Comparison of ENCODE assay signal across 11 cellular contexts in genomic region chr7:77684030-77684429, GRCh38. TPM values are rescaled to one million over a fixed set of nuclear protein-coding genes. Genes with fewer than 3 reads are reported as not detected.
DNase-seq lines count a peak whose midpoint lies in the region; ATAC-seq and TF ChIP-seq lines count a peak whose summit lies in the region.
"Had no signal": no experiment of that assay in that cellular context is flagged by ENCODE, and none has a peak within 500 bp of the region (broad histone marks: within the 10 kb centered on the region; RNA-seq: fewer than 3 reads in every experiment).

No MANE protein-coding gene starts in this region.

- H3K36me3 ChIP-seq in colonic mucosa (no peaks in the 10 kb centered on the region), smooth muscle cell (ENCODE audit: low read depth) (no peaks in the 10 kb centered on the region)

- H3K79me2 ChIP-seq in smooth muscle cell (ENCODE audit: low read depth) = peaks cover 19% of the 10 kb centered on the region

- peaks cover 22% of the 10 kb centered on the region for H4K20me1 ChIP-seq in smooth muscle cell (ENCODE audit: low read depth)

- H3K9me3 Mint-ChIP-seq in activated T-helper 17 cell treated with anti-CD3 and anti-CD28 coated beads, Interleukin-2, amount 50 U/mL, for 72 hours = no peaks in the 10 kb centered on the region
- H3K9me3 Mint-ChIP-seq: brain had no signal

- no peak for TF ChIP-seq CTCF in colonic mucosa (IDR thresholded peaks at IDR 0.05)
- TF ChIP-seq CTCF in smooth muscle cell (IDR thresholded peaks at IDR 0.05; ENCODE audit: borderline replicate concordance, insufficient read depth, poor library complexity, severe bottlenecking) = no peak

- H3K9me3 ChIP-seq in colonic mucosa = no peaks in the 10 kb centered on the region
- no peaks in the 10 kb centered on the region for H3K9me3 ChIP-seq in smooth muscle cell (replicated peaks; ENCODE audit: low read depth)
- H3K9me3 ChIP-seq in T-helper 17 cell (ENCODE audit: control insufficient read depth, low read length, poor library complexity, severe bottlenecking) = no peaks in the 10 kb centered on the region
- H3K9me3 ChIP-seq: vagina had no signal

- H3K4me1 Mint-ChIP-seq in T-helper 17 cell = peaks cover 18% of the 10 kb centered on the region
- H3K4me1 Mint-ChIP-seq in activated T-helper 17 cell treated with anti-CD3 and anti-CD28 coated beads, Interleukin-2, amount 50 U/mL, for 72 hours = peaks cover 20% of the 10 kb centered on the region

- ATAC-seq in T-helper 17 cell = no peak
- ATAC-seq in activated T-helper 17 cell treated with anti-CD3 and anti-CD28 coated beads, Interleukin-2, amount 50 U/mL, for 72 hours (replicated peaks) = no peak
- ATAC-seq in GM18498 (IDR thresholded peaks at IDR 0.05; ENCODE audit: unreplicated experiment) = no peak

- H3K4me1 ChIP-seq in colonic mucosa (peaks cover 15% of the 10 kb centered on the region), smooth muscle cell (ENCODE audit: low read depth) (no peaks in the 10 kb centered on the region)

- H3K4me3 ChIP-seq in colonic mucosa = no peak overlapping the region
- H3K4me3 ChIP-seq in smooth muscle cell = no peak overlapping the region
- H3K4me3 ChIP-seq: vagina had no signal

- H3K9ac ChIP-seq in colonic mucosa (ENCODE audit: low read depth in 2 of 2, low read length in 2 of 2) = peak overlapping the region in 1 of 2 donors; percentile 39
- H3K9ac ChIP-seq in smooth muscle cell (ENCODE audit: low read depth) = no peak overlapping the region

- no peak overlapping the region for H2AFZ ChIP-seq in smooth muscle cell (ENCODE audit: low read depth)

- peaks cover 6% of the 10 kb centered on the region for H3K36me3 Mint-ChIP-seq in T-helper 17 cell (ENCODE audit: low read depth)
- H3K36me3 Mint-ChIP-seq in activated T-helper 17 cell treated with anti-CD3 and anti-CD28 coated beads, Interleukin-2, amount 50 U/mL, for 72 hours (ENCODE audit: low read depth) = peaks cover 28% of the 10 kb centered on the region

- H3F3A ChIP-seq in smooth muscle cell (ENCODE audit: low read depth) = peaks cover 4% of the 10 kb centered on the region

- H3K4me3 Mint-ChIP-seq in T-helper 17 cell = no peak overlapping the region
- no peak overlapping the region for H3K4me3 Mint-ChIP-seq in activated T-helper 17 cell treated with anti-CD3 and anti-CD28 coated beads, Interleukin-2, amount 50 U/mL, for 72 hours

- no peak overlapping the region for H3K4me2 ChIP-seq in smooth muscle cell

- H3K27me3 Mint-ChIP-seq in T-helper 17 cell = no peaks in the 10 kb centered on the region
- no peaks in the 10 kb centered on the region for H3K27me3 Mint-ChIP-seq in activated T-helper 17 cell treated with anti-CD3 and anti-CD28 coated beads, Interleukin-2, amount 50 U/mL, for 72 hours
- H3K27me3 Mint-ChIP-seq: brain had no signal

- H3K27ac ChIP-seq in colonic mucosa (no peak overlapping the region), smooth muscle cell (ENCODE audit: low read depth) (peak overlapping the region; percentile 55)
- H3K27ac ChIP-seq: vagina had no signal

- H3K27ac Mint-ChIP-seq in T-helper 17 cell = no peak overlapping the region
- H3K27ac Mint-ChIP-seq in activated T-helper 17 cell treated with anti-CD3 and anti-CD28 coated beads, Interleukin-2, amount 50 U/mL, for 72 hours = no peak overlapping the region

- WGBS in smooth muscle cell (ENCODE audit: low lambda C conversion rate) = 36% methylated on average over 9 of the region's 9 CpGs

- H3K27me3 ChIP-seq in colonic mucosa (no peaks in the 10 kb centered on the region), smooth muscle cell (ENCODE audit: low read depth) (no peaks in the 10 kb centered on the region)
- H3K27me3 ChIP-seq: vagina had no signal

- DNase-seq in HS-5 (ENCODE audit: low read depth) (peak; percentile 73), colonic mucosa (peak; percentile 16), iPS DF 19.7 (ENCODE audit: low read depth, low spot score) (peak; percentile 85), smooth muscle cell (lab: John Stamatoyannopoulos, UW; ENCODE audit: unreplicated experiment) (no peak), T-helper 17 cell (no peak)
- DNase-seq in activated effector memory CD4-positive, alpha-beta T cell treated with Interleukin-2 at 50 U/mL for 16 hours = no peak
- DNase-seq: activated CD4-positive, alpha-beta T cell treated with anti-CD3 and anti-CD28 coated beads, Interleukin-2, amount 50 U/mL, for 4 hours had no signal

- intact Hi-C loops in colonic mucosa (cut with DNase I) = no loop called here

RNA-seq across cellular contexts. Expression of gene RSBN1L, which starts 12.2 kb away (rescaled TPM):
- total RNA-seq in colonic mucosa (10 to 100 TPM; 20.1 to 25.5 TPM), smooth muscle cell (12.6 and 26.2 TPM in 2 replicates), T-helper 17 cell (10 to 100 TPM; 19.6 to 20.6 TPM)
- 3.7 and 3.8 TPM in 2 replicates for polyA plus RNA-seq in smooth muscle cell
- total RNA-seq in activated T-helper 17 cell treated with anti-CD3 and anti-CD28 coated beads, Interleukin-2, amount 50 U/mL, for 72 hours = 10 to 100 TPM; 15.1 to 21.6 TPM

Comparison
In these comparisons a context has a peak if more than half of its experiments do, and no peak if none do; other contexts are left out.
1. DNase-seq: peak in HS-5 (single experiment), colonic mucosa (single experiment) and iPS DF 19.7 (single experiment); none in smooth muscle cell (single experiment), T-helper 17 cell (0 of 3) and activated effector memory CD4-positive, alpha-beta T cell treated with Interleukin-2 at 50 U/mL for 16 hours (single experiment).